24 cellular contexts compared by ENCODE assay signal in genomic region chr14:61290686-61291085, GRCh38.
"Had no signal": no experiment of that assay in that cellular context is flagged by ENCODE, and none has a peak within 500 bp of the region (broad histone marks: within the 10 kb centered on the region; RNA-seq: fewer than 3 reads in every experiment).

No MANE protein-coding gene starts in this region.

- H3K4me1 ChIP-seq: left lung, prostate gland, vagina had no signal

- H3K4me3 Mint-ChIP-seq: activated CD8-positive, alpha-beta T cell treated with anti-CD3 and anti-CD28 coated beads, Interleukin-2, amount 10 ng/mL, durations not matched to agents 7 days and 5 days; brain; immature natural killer cell; naive B cell; neural crest cell; stimulated activated naive B cell treated with anti-CD40 and anti-IgM and Interleukin-4, amounts not matched to agents 10 μg/mL and 1 μg/mL and 100 μg/mL, for 72 hours had no signal

- H3K4me1 Mint-ChIP-seq: naive B cell; neural crest cell; stimulated activated naive B cell treated with anti-CD40 and anti-IgM and Interleukin-4, amounts not matched to agents 10 μg/mL and 1 μg/mL and 100 μg/mL, for 72 hours had no signal

- H3K36me3 Mint-ChIP-seq: activated naive CD4-positive, alpha-beta T cell treated with anti-CD3 and anti-CD28 coated beads, Interleukin-2, amount 50 U/mL, for 72 hours; brain; immature natural killer cell; naive B cell; stimulated activated naive B cell treated with anti-CD40 and anti-IgM and Interleukin-4, amounts not matched to agents 10 μg/mL and 1 μg/mL and 100 μg/mL, for 72 hours had no signal

- H3K9me3 Mint-ChIP-seq: activated naive CD4-positive, alpha-beta T cell treated with anti-CD3 and anti-CD28 coated beads, Interleukin-2, amount 50 U/mL, for 72 hours; brain; immature natural killer cell; naive B cell; neural crest cell; stimulated activated naive B cell treated with anti-CD40 and anti-IgM and Interleukin-4, amounts not matched to agents 10 μg/mL and 1 μg/mL and 100 μg/mL, for 72 hours had no signal

- H3K27ac ChIP-seq: left lung, prostate gland, transverse colon, vagina had no signal

- H3K36me3 ChIP-seq: left lung, prostate gland, transverse colon, vagina had no signal

- H3K9me3 ChIP-seq: left lung, prostate gland, transverse colon, vagina had no signal

- DNase-seq: activated CD4-positive, alpha-beta T cell treated with anti-CD3 and anti-CD28 coated beads for 1 hour; activated CD4-positive, alpha-beta T cell treated with anti-CD3 and anti-CD28 coated beads, Interleukin-2, amount 50 U/mL, for 1 hour; activated CD8-positive, alpha-beta T cell treated with anti-CD3 and anti-CD28 coated beads, Interleukin-2, amount 10 ng/mL, durations not matched to agents 7 days and 5 days; activated T-cell treated with anti-CD3 and anti-CD28 coated beads, Interleukin-2, amount 50 U/mL, for 1 hour; aorta; central memory CD4-positive, alpha-beta T cell; dermis blood vessel endothelial cell; effector CD8-positive, alpha-beta T cell; foreskin melanocyte; immature natural killer cell; kidney glomerular epithelial cell; left lung; naive B cell; occipital lobe; stimulated activated CD4-positive, alpha-beta T cell treated with anti-CD3 and anti-CD28 coated beads, Interleukin-2, amount 100 ng/mL, for 48 hours; stimulated activated CD8-positive, alpha-beta memory T cell treated with anti-CD3 and anti-CD28 coated beads, Interleukin-4, amount 100 ng/mL, for 48 hours; stimulated activated naive B cell treated with anti-CD40 and anti-IgM and Interleukin-4, amounts not matched to agents 10 μg/mL and 1 μg/mL and 100 μg/mL, for 72 hours; transverse colon had no signal

- H3K27me3 ChIP-seq: left lung, transverse colon, vagina had no signal

- H3K27ac Mint-ChIP-seq: activated CD8-positive, alpha-beta T cell treated with anti-CD3 and anti-CD28 coated beads, Interleukin-2, amount 10 ng/mL, durations not matched to agents 7 days and 5 days; activated naive CD4-positive, alpha-beta T cell treated with anti-CD3 and anti-CD28 coated beads, Interleukin-2, amount 50 U/mL, for 72 hours; brain; naive B cell; stimulated activated naive B cell treated with anti-CD40 and anti-IgM and Interleukin-4, amounts not matched to agents 10 μg/mL and 1 μg/mL and 100 μg/mL, for 72 hours had no signal

- H3K4me3 ChIP-seq: left lung, lung, prostate gland, transverse colon, vagina had no signal

- ATAC-seq: activated CD8-positive, alpha-beta T cell treated with anti-CD3 and anti-CD28 coated beads, Interleukin-2, amount 10 ng/mL, durations not matched to agents 7 days and 5 days; activated naive CD4-positive, alpha-beta T cell treated with anti-CD3 and anti-CD28 coated beads, Interleukin-2, amount 50 U/mL, for 72 hours; left lung; stimulated activated naive B cell treated with anti-CD40 and anti-IgM and Interleukin-4, amounts not matched to agents 10 μg/mL and 1 μg/mL and 100 μg/mL, for 72 hours had no signal
